32 cellular contexts compared by ENCODE assay signal in the genomic region with DNA sequence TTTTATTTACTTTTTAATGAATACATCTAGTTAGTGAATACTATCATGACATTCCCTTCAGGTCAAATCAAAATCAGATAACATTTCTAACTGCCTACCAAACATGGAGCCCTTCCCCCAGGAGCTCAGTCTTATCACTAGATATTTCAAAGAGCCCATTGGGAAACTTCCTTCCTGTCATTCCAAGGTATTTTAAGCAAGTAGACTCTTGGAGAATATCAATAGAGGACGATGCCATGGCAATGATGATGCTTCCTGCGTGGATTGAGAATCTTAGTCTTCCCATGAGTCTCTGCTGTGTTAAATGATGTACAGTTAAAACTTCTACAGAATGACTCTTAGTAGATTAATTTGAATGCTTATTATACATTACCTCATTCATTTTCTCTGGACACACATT.
"Had no signal": no experiment of that assay in that cellular context is flagged by ENCODE, and none has a peak within 500 bp of the region (broad histone marks: within the 10 kb centered on the region; RNA-seq: fewer than 3 reads in every experiment).

No MANE protein-coding gene starts in this region.

- H3K27me3 ChIP-seq: ascending aorta, breast epithelium, cardiac muscle cell, colonic mucosa, dorsolateral prefrontal cortex, esophagus squamous epithelium, foreskin keratinocyte, gastrocnemius medialis had no signal

- H3K27me3 Mint-ChIP-seq: activated CD4-positive, alpha-beta memory T cell treated with anti-CD3 and anti-CD28 coated beads for 36 hours; activated CD4-positive, alpha-beta T cell treated with anti-CD3 and anti-CD28 coated beads for 36 hours; activated CD4-positive, alpha-beta T cell treated with anti-CD3 and anti-CD28 coated beads, Interleukin-2, amount 10 ng/mL, durations not matched to agents 24 days and 14 days; activated CD8-positive, alpha-beta memory T cell treated with anti-CD3 and anti-CD28 coated beads, Interleukin-2, amount 10 ng/mL, durations not matched to agents 7 days and 5 days; activated naive CD4-positive, alpha-beta T cell treated with anti-CD3 and anti-CD28 coated beads, Interleukin-2, amount 10 ng/mL, durations not matched to agents 7 days and 5 days; activated naive CD8-positive, alpha-beta T cell treated with anti-CD3 and anti-CD28 coated beads, Interleukin-2, amount 10 ng/mL, durations not matched to agents 7 days and 5 days; brain had no signal

- H3K4me3 ChIP-seq: ascending aorta, breast epithelium, cardiac muscle cell, colonic mucosa, dorsolateral prefrontal cortex, esophagus squamous epithelium, gastrocnemius medialis had no signal

- H3K4me1 Mint-ChIP-seq: activated CD4-positive, alpha-beta T cell treated with anti-CD3 and anti-CD28 coated beads for 36 hours; activated CD4-positive, alpha-beta T cell treated with anti-CD3 and anti-CD28 coated beads, Interleukin-2, amount 10 ng/mL, durations not matched to agents 24 days and 14 days; activated CD8-positive, alpha-beta memory T cell treated with anti-CD3 and anti-CD28 coated beads, Interleukin-2, amount 10 ng/mL, durations not matched to agents 7 days and 5 days; activated naive CD4-positive, alpha-beta T cell treated with anti-CD3 and anti-CD28 coated beads, Interleukin-2, amount 10 ng/mL, durations not matched to agents 7 days and 5 days; activated naive CD8-positive, alpha-beta T cell treated with anti-CD3 and anti-CD28 coated beads, Interleukin-2, amount 10 ng/mL, durations not matched to agents 7 days and 5 days; brain had no signal

- H3K36me3 Mint-ChIP-seq: activated CD4-positive, alpha-beta memory T cell treated with anti-CD3 and anti-CD28 coated beads for 36 hours; activated CD8-positive, alpha-beta memory T cell treated with anti-CD3 and anti-CD28 coated beads, Interleukin-2, amount 10 ng/mL, durations not matched to agents 7 days and 5 days; activated naive CD4-positive, alpha-beta T cell treated with anti-CD3 and anti-CD28 coated beads, Interleukin-2, amount 10 ng/mL, durations not matched to agents 7 days and 5 days; activated naive CD8-positive, alpha-beta T cell treated with anti-CD3 and anti-CD28 coated beads, Interleukin-2, amount 10 ng/mL, durations not matched to agents 7 days and 5 days; brain had no signal

- H3K9me3 ChIP-seq: colonic mucosa, esophagus squamous epithelium, gastrocnemius medialis had no signal

- DNase-seq: activated CD4-positive, alpha-beta memory T cell treated with anti-CD3 and anti-CD28 coated beads for 36 hours; activated CD4-positive, alpha-beta T cell treated with anti-CD3 and anti-CD28 coated beads for 36 hours; activated CD4-positive, alpha-beta T cell treated with anti-CD3 and anti-CD28 coated beads, Interleukin-2, amount 10 ng/mL, durations not matched to agents 24 days and 14 days; activated CD4-positive, CD25-positive, alpha-beta regulatory T cell; activated CD4-positive, CD25-positive, alpha-beta regulatory T cell treated with anti-CD3 and anti-CD28 coated beads, Interleukin-2, amount 50 U/mL, for 72 hours; activated CD8-positive, alpha-beta memory T cell treated with anti-CD3 and anti-CD28 coated beads, Interleukin-2, amount 10 ng/mL, durations not matched to agents 7 days and 5 days; activated CD8-positive, alpha-beta memory T cell treated with anti-CD3 and anti-CD28 coated beads, Interleukin-2, amount 50 U/mL, for 4 hours; activated CD8-positive, alpha-beta T cell treated with anti-CD3 and anti-CD28 coated beads, Interleukin-2, amount 10 ng/mL, durations not matched to agents 7 days and 5 days; activated effector memory CD4-positive, alpha-beta T cell treated with anti-CD3 and anti-CD28 coated beads, Interleukin-2, amount 50 U/mL, for 16 hours; activated naive CD4-positive, alpha-beta T cell; activated naive CD4-positive, alpha-beta T cell treated with anti-CD3 and anti-CD28 coated beads, Interleukin-2, amount 10 ng/mL, durations not matched to agents 7 days and 5 days; activated naive CD8-positive, alpha-beta T cell treated with anti-CD3 and anti-CD28 coated beads, Interleukin-2, amount 10 ng/mL, durations not matched to agents 7 days and 5 days; activated T-cell treated with anti-CD3 and anti-CD28 coated beads, Interleukin-2, amount 50 U/mL, for 1 hour; activated T-cell treated with anti-CD3 and anti-CD28 coated beads, Interleukin-2, amount 50 U/mL, for 48 hours; central memory CD4-positive, alpha-beta T cell; cerebellar nuclear complex; colonic mucosa; dorsolateral prefrontal cortex; effector memory CD4-positive, alpha-beta T cell; esophagus squamous epithelium; foreskin keratinocyte; gastrocnemius medialis; glutamatergic neuron; T-helper 2 cell had no signal

- H3K4me3 Mint-ChIP-seq: activated CD4-positive, alpha-beta memory T cell treated with anti-CD3 and anti-CD28 coated beads for 36 hours; activated CD4-positive, alpha-beta T cell treated with anti-CD3 and anti-CD28 coated beads for 36 hours; activated CD4-positive, alpha-beta T cell treated with anti-CD3 and anti-CD28 coated beads, Interleukin-2, amount 10 ng/mL, durations not matched to agents 24 days and 14 days; activated CD8-positive, alpha-beta memory T cell treated with anti-CD3 and anti-CD28 coated beads, Interleukin-2, amount 10 ng/mL, durations not matched to agents 7 days and 5 days; activated CD8-positive, alpha-beta T cell treated with anti-CD3 and anti-CD28 coated beads, Interleukin-2, amount 10 ng/mL, durations not matched to agents 7 days and 5 days; activated naive CD4-positive, alpha-beta T cell treated with anti-CD3 and anti-CD28 coated beads, Interleukin-2, amount 10 ng/mL, durations not matched to agents 7 days and 5 days; activated naive CD8-positive, alpha-beta T cell treated with anti-CD3 and anti-CD28 coated beads, Interleukin-2, amount 10 ng/mL, durations not matched to agents 7 days and 5 days; activated T-helper 1 cell treated with anti-CD3 and anti-CD28 coated beads, Interleukin-12 subunit alpha, Interleukin-12 subunit beta, Interleukin-2, Interleukin-4 antibody, amounts not matched to agents 30 ng/mL and 10 ng/mL and 1 ng/mL, durations not matched to agents 14 hours and 24 hours and 36 hours; brain had no signal

- H3K27ac ChIP-seq: ascending aorta, breast epithelium, cardiac muscle cell, colonic mucosa, dorsolateral prefrontal cortex, epithelial cell of prostate, esophagus squamous epithelium, foreskin keratinocyte, gastrocnemius medialis had no signal

- H3K4me1 ChIP-seq: ascending aorta, breast epithelium, colonic mucosa, esophagus squamous epithelium, gastrocnemius medialis had no signal

- H3K36me3 ChIP-seq: ascending aorta, breast epithelium, cardiac muscle cell, colonic mucosa, esophagus squamous epithelium, gastrocnemius medialis had no signal

- H3K9me3 Mint-ChIP-seq: activated T-helper 1 cell treated with anti-CD3 and anti-CD28 coated beads, Interleukin-12 subunit alpha, Interleukin-12 subunit beta, Interleukin-2, Interleukin-4 antibody, amounts not matched to agents 30 ng/mL and 10 ng/mL and 1 ng/mL, durations not matched to agents 14 hours and 24 hours and 36 hours; activated T-helper 2 cell treated with anti-CD3 and anti-CD28 coated beads, Interferon-gamma antibody, Interleukin-2, Interleukin-4, amounts not matched to agents 10 μg/mL and 5 μg/mL and 100 μg/mL, durations not matched to agents 14 hours and 24 hours and 36 hours had no signal

- H3K27ac Mint-ChIP-seq: activated CD4-positive, alpha-beta memory T cell treated with anti-CD3 and anti-CD28 coated beads for 36 hours; activated CD4-positive, alpha-beta T cell treated with anti-CD3 and anti-CD28 coated beads for 36 hours; activated CD4-positive, alpha-beta T cell treated with anti-CD3 and anti-CD28 coated beads, Interleukin-2, amount 10 ng/mL, durations not matched to agents 24 days and 14 days; activated CD8-positive, alpha-beta memory T cell treated with anti-CD3 and anti-CD28 coated beads, Interleukin-2, amount 10 ng/mL, durations not matched to agents 7 days and 5 days; activated CD8-positive, alpha-beta T cell treated with anti-CD3 and anti-CD28 coated beads, Interleukin-2, amount 10 ng/mL, durations not matched to agents 7 days and 5 days; activated naive CD4-positive, alpha-beta T cell treated with anti-CD3 and anti-CD28 coated beads, Interleukin-2, amount 10 ng/mL, durations not matched to agents 7 days and 5 days; activated naive CD4-positive, alpha-beta T cell treated with anti-CD3 and anti-CD28 coated beads, Interleukin-2, amount 50 U/mL, for 72 hours; activated naive CD8-positive, alpha-beta T cell treated with anti-CD3 and anti-CD28 coated beads, Interleukin-2, amount 10 ng/mL, durations not matched to agents 7 days and 5 days; activated T-helper 1 cell treated with anti-CD3 and anti-CD28 coated beads, Interleukin-12 subunit alpha, Interleukin-12 subunit beta, Interleukin-2, Interleukin-4 antibody, amounts not matched to agents 30 ng/mL and 10 ng/mL and 1 ng/mL, durations not matched to agents 14 hours and 24 hours and 36 hours; activated T-helper 2 cell treated with anti-CD3 and anti-CD28 coated beads, Interferon-gamma antibody, Interleukin-2, Interleukin-4, amounts not matched to agents 10 μg/mL and 5 μg/mL and 100 μg/mL, durations not matched to agents 14 hours and 24 hours and 36 hours; brain had no signal
